In the genomic region with DNA sequence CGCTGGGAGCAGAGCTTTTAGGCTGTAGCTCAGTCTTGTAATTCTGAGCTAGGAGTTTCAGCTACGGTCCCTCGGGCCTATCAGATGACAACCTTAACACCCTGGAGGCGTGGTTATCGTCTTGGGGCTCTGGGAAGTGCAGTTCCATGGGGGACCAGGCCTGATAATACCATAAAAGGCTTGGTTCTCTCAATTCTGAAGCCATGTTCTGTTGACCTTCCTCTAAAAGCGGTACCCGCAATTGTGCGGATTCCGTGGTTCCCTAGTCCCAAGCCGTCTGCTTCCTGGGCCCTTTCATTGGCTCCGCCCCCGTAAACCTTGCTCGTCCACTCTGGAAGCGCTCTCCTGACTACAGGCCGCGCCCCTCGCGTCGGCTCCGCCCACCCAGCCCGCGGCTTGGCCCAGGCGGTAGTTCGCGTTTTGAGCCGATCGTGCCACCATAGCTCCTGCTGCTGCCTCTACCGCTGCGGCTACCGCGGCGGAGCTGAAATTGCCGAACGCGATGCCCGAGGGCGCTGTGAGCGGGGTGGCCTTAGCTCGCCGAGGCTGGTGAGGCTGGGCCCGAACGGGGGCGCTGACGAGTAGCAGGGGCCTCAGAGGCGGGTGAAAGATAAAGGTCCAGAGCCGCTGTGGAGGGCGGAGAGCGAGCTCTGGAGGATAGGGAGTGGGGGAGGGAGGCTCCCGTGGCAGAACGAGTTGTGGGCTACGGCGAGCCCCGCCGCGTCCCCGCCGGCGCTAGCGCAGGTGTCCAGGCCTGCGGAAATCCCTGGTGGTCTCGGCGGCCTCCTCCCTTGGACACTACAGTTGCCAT, we compare ENCODE assay signal across 1 cellular context.
TF ChIP-seq lines count a peak whose summit lies in the region.

A gene with protein sequence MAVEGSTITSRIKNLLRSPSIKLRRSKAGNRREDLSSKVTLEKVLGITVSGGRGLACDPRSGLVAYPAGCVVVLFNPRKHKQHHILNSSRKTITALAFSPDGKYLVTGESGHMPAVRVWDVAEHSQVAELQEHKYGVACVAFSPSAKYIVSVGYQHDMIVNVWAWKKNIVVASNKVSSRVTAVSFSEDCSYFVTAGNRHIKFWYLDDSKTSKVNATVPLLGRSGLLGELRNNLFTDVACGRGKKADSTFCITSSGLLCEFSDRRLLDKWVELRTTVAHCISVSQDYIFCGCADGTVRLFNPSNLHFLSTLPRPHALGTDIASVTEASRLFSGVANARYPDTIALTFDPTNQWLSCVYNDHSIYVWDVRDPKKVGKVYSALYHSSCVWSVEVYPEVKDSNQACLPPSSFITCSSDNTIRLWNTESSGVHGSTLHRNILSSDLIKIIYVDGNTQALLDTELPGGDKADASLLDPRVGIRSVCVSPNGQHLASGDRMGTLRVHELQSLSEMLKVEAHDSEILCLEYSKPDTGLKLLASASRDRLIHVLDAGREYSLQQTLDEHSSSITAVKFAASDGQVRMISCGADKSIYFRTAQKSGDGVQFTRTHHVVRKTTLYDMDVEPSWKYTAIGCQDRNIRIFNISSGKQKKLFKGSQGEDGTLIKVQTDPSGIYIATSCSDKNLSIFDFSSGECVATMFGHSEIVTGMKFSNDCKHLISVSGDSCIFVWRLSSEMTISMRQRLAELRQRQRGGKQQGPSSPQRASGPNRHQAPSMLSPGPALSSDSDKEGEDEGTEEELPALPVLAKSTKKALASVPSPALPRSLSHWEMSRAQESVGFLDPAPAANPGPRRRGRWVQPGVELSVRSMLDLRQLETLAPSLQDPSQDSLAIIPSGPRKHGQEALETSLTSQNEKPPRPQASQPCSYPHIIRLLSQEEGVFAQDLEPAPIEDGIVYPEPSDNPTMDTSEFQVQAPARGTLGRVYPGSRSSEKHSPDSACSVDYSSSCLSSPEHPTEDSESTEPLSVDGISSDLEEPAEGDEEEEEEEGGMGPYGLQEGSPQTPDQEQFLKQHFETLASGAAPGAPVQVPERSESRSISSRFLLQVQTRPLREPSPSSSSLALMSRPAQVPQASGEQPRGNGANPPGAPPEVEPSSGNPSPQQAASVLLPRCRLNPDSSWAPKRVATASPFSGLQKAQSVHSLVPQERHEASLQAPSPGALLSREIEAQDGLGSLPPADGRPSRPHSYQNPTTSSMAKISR (N-terminal part only) (plus strand): TSS at position 423 of the 811 bp plus-strand sequence. CDS start 792 bp downstream, outside the sequence.

TF ChIP-seq in SK-N-SH treated with all-trans-retinoic acid at 6 μM for 48 hours, 23 proteins besides CTCF, POLR2A, EP300 and RAD21 (continued from another document):
- no peak for TF ChIP-seq ZFP30 (CRISPR knock-in tag; IDR thresholded peaks at IDR 0.05)
TF ChIP-seq in SK-N-SH treated with all-trans-retinoic acid at 6 μM for 48 hours: peak in this region for 7.
